ENCODE assay signal across 8 cellular contexts in genomic region chr5:177509361-177509951, GRCh38.
DNase-seq lines count a peak whose midpoint lies in the region; ATAC-seq and TF ChIP-seq lines count a peak whose summit lies in the region.

A gene with protein sequence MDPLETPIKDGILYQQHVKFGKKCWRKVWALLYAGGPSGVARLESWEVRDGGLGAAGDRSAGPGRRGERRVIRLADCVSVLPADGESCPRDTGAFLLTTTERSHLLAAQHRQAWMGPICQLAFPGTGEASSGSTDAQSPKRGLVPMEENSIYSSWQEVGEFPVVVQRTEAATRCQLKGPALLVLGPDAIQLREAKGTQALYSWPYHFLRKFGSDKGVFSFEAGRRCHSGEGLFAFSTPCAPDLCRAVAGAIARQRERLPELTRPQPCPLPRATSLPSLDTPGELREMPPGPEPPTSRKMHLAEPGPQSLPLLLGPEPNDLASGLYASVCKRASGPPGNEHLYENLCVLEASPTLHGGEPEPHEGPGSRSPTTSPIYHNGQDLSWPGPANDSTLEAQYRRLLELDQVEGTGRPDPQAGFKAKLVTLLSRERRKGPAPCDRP (minus strand): TSS chr5:177509826. CDS start chr5:177509540, 286 bp downstream.

- no peaks in the 10 kb centered on the region for H3K9me3 ChIP-seq in neutrophil

- H3K4me3 ChIP-seq in neutrophil (ENCODE audit: low read depth in 1 of 2, low read length in 1 of 2) = peak within 1 kb of the TSS; percentile 88 to 100

- peak; percentile 29 for ATAC-seq in GM18502 (IDR thresholded peaks at IDR 0.05; ENCODE audit: poor library complexity, unreplicated experiment)
- ATAC-seq in HG03135 (IDR thresholded peaks at IDR 0.05; ENCODE audit: unreplicated experiment) = peak; percentile 16
- no peak for ATAC-seq in GM18873 (IDR thresholded peaks at IDR 0.05; ENCODE audit: low FRiP score, unreplicated experiment)

- peaks cover 61% of the 10 kb centered on the region for H3K36me3 ChIP-seq in neutrophil

- DNase-seq in caudate nucleus (lab: John Stamatoyannopoulos, UW) (peak in 1 of 61 donors; percentile 15), NCI-H524 treated with DMSO at 0.1 percent for 48 hours (lab: John Stamatoyannopoulos, UW) (no peak), COR-L47 (lab: John Stamatoyannopoulos, UW) (no peak), retina (no peak)

- peak; percentile 50 for TF ChIP-seq CTCF in neutrophil (IDR thresholded peaks at IDR 0.05)

- H3K27ac ChIP-seq in caudate nucleus (ENCODE audit: low read depth, low read length) (peak within 1 kb of the TSS; percentile 31), neutrophil (peak within 1 kb of the TSS; percentile 99)

- H3K27me3 ChIP-seq in neutrophil = no peaks in the 10 kb centered on the region

- H3K4me1 ChIP-seq in neutrophil (ENCODE audit: control insufficient read depth in 1 of 2, insufficient read depth in 1 of 2, low read depth in 1 of 2, low read length in 1 of 2) = peaks cover 56 to 67% of the 10 kb centered on the region in 2 experiments
